Comparison of ENCODE assay signal across 25 cellular contexts in the genomic region with DNA sequence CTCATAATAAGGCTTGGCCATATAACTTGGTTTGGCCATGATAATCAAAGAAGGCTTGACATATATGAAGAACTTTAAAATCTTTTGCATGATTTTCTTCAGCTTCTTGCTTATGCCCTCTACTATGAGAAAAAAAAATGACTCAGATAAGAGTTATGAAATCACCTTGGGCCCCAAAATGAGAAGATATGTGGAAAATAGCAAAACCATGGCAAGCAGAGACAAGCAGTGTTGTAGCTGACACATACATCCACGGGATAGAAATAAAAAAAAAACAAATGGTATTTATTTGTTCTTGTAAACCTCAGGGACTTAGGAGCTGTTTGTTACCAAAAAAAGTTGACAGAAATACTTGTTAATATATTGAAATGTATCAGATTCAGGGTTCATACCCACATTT.
"Had no signal": no experiment of that assay in that cellular context is flagged by ENCODE, and none has a peak within 500 bp of the region (broad histone marks: within the 10 kb centered on the region; RNA-seq: fewer than 3 reads in every experiment).

No MANE protein-coding gene starts in this region.

- H3K4me1 ChIP-seq: left ventricle myocardium inferior, right atrium auricular region, right lobe of liver, stomach, testis, thyroid gland, transverse colon, upper lobe of left lung, vagina had no signal

- H3K4me3 ChIP-seq: left ventricle myocardium inferior, lung, mucosa of descending colon, ovary, right atrium auricular region, right lobe of liver, stomach, testis, thyroid gland, transverse colon, upper lobe of left lung, vagina had no signal

- FAIRE-seq: islet of Langerhans had no signal

- H3K27me3 Mint-ChIP-seq: memory B cell; naive thymus-derived CD4-positive, alpha-beta T cell; natural killer cell treated with Interleukin-12 subunit alpha and Interleukin-12 subunit beta and Interleukin-15 and Interleukin-18, amount 100 ng/mL, for 72 hours; progenitor cell of endocrine pancreas; stimulated activated naive B cell treated with anti-CD40 and anti-IgM and Interleukin-4, amounts not matched to agents 10 μg/mL and 1 μg/mL and 100 μg/mL, for 72 hours had no signal

- H3K27ac Mint-ChIP-seq: immature natural killer cell; memory B cell; naive thymus-derived CD4-positive, alpha-beta T cell; natural killer cell treated with Interleukin-12 subunit alpha and Interleukin-12 subunit beta and Interleukin-15 and Interleukin-18, amount 100 ng/mL, for 72 hours; progenitor cell of endocrine pancreas; stimulated activated naive B cell treated with anti-CD40 and anti-IgM and Interleukin-4, amounts not matched to agents 10 μg/mL and 1 μg/mL and 100 μg/mL, for 72 hours had no signal

- H3K36me3 ChIP-seq: left ventricle myocardium inferior, ovary, right atrium auricular region, right lobe of liver, stomach, thyroid gland, transverse colon, upper lobe of left lung, vagina had no signal

- H3K27me3 ChIP-seq: ovary, right atrium auricular region, right lobe of liver, stomach, testis, thyroid gland, transverse colon, upper lobe of left lung, vagina had no signal

- H3K9me3 ChIP-seq: left ventricle myocardium inferior, mucosa of descending colon, ovary, right atrium auricular region, right lobe of liver, stomach, testis, thyroid gland, transverse colon, upper lobe of left lung, vagina had no signal

- H3K27ac ChIP-seq: left ventricle myocardium inferior, ovary, right atrium auricular region, right lobe of liver, stomach, testis, thyroid gland, transverse colon, upper lobe of left lung, vagina had no signal

- DNase-seq: immature natural killer cell; left ventricle myocardium inferior; midbrain; mucosa of descending colon; naive thymus-derived CD4-positive, alpha-beta T cell; ovary; right lobe of liver; stimulated activated CD4-positive, alpha-beta T cell treated with anti-CD3 and anti-CD28 coated beads, Interleukin-12 subunit alpha, Interleukin-12 subunit beta, amount 100 ng/mL, for 4 hours; stimulated activated CD4-positive, alpha-beta T cell treated with anti-CD3 and anti-CD28 coated beads, Interleukin-15, amount 100 ng/mL, for 24 hours; stimulated activated CD4-positive, alpha-beta T cell treated with anti-CD3 and anti-CD28 coated beads, Interleukin-2, amount 100 ng/mL, for 24 hours; stimulated activated CD4-positive, alpha-beta T cell treated with anti-CD3 and anti-CD28 coated beads, Interleukin-4, amount 100 ng/mL, for 1 hour; stimulated activated naive B cell treated with anti-CD40 and anti-IgM and Interleukin-4, amounts not matched to agents 10 μg/mL and 1 μg/mL and 100 μg/mL, for 72 hours; stimulated activated naive CD8-positive, alpha-beta T cell treated with anti-CD3 and anti-CD28 coated beads, Interleukin-15, Interleukin-2, amounts not matched to agents 100 U/mL and 50 U/mL, for 24 hours; stomach; testis; thyroid gland; transverse colon; upper lobe of left lung had no signal

- H3K36me3 Mint-ChIP-seq: immature natural killer cell; memory B cell; naive thymus-derived CD4-positive, alpha-beta T cell; natural killer cell treated with Interleukin-12 subunit alpha and Interleukin-12 subunit beta and Interleukin-15 and Interleukin-18, amount 100 ng/mL, for 72 hours; stimulated activated naive B cell treated with anti-CD40 and anti-IgM and Interleukin-4, amounts not matched to agents 10 μg/mL and 1 μg/mL and 100 μg/mL, for 72 hours had no signal

- H3K4me3 Mint-ChIP-seq: immature natural killer cell; memory B cell; naive thymus-derived CD4-positive, alpha-beta T cell; natural killer cell treated with Interleukin-12 subunit alpha and Interleukin-12 subunit beta and Interleukin-15 and Interleukin-18, amount 100 ng/mL, for 72 hours; stimulated activated naive B cell treated with anti-CD40 and anti-IgM and Interleukin-4, amounts not matched to agents 10 μg/mL and 1 μg/mL and 100 μg/mL, for 72 hours had no signal

- H3K9me3 Mint-ChIP-seq: stimulated activated naive B cell treated with anti-CD40 and anti-IgM and Interleukin-4, amounts not matched to agents 10 μg/mL and 1 μg/mL and 100 μg/mL, for 72 hours had no signal

- H3K4me1 Mint-ChIP-seq: immature natural killer cell; memory B cell; naive thymus-derived CD4-positive, alpha-beta T cell; stimulated activated naive B cell treated with anti-CD40 and anti-IgM and Interleukin-4, amounts not matched to agents 10 μg/mL and 1 μg/mL and 100 μg/mL, for 72 hours had no signal
